In the genomic region with DNA sequence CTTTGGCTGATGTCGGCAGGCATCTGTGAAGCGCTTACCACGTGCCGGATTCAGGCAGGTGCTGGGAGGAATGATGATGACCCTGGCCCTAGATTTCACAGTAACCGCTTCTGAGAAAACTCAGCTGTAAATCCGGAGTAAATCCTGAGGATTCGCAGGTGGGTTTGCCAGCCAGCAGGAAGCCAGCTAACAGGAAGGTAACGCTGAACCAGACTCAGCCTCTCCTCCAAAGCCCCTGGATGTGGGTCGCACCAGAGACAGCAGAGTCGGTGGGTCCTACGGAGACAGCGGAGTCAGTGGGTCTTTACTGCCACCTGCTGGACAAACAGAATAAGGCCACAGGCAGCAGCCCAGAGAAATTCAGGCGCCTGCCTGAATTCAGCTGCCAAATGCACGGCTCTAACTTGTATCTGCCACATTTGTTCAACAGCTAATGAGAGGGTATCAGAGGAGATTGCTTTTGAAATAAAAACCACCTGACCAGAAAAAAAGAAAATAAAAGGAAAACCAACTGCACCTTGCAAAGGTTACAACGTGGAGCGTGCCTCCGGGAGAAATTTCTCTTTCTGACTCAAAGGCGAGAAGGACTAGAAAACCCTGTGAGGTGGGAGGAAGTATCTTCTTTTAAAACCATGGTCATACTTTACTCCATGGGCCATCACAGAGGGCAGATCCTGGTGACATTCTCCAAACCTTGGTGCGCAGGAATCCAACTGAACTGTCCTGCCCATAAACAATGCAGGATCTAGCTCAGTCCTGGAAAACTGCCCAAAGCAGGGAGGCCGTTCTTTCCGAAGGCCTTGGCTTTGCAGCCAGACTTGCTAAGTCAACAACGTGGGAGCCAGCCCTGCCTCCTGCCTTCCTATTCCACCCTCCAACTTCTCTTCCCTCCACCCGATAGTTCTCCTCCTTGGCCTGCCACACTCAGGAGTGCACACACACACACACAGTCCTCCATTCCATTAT, we compare ENCODE assay signal across 1 cellular context.
A peak's percentile ranks its signal among the peaks of the same experiment; 100 is the strongest.
TF ChIP-seq lines count a peak whose summit lies in the region.

No MANE protein-coding gene starts in this region.

TF ChIP-seq in HepG2, 621 proteins besides CTCF, POLR2A, EP300 and RAD21 (continued from another document and continues in another):
- TF ChIP-seq NRL (CRISPR knock-in tag; IDR thresholded peaks at IDR 0.05; ENCODE audit: borderline replicate concordance): peak; percentile 75; the same call in 1 of the 2 replicates
- TF ChIP-seq ZNF552 (CRISPR knock-in tag; IDR thresholded peaks at IDR 0.05; ENCODE audit: borderline replicate concordance): no peak
- TF ChIP-seq, protein P1, sequence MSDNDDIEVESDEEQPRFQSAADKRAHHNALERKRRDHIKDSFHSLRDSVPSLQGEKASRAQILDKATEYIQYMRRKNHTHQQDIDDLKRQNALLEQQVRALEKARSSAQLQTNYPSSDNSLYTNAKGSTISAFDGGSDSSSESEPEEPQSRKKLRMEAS (IDR thresholded peaks at IDR 0.05): peak; percentile 88
- TF ChIP-seq SPEN (CRISPR knock-in tag; IDR thresholded peaks at IDR 0.05; ENCODE audit: low read depth): 0 out of 2 replicates have a peak, but pooled peaks have one; percentile 7
- peak; percentile 98 for TF ChIP-seq STAG1 (CRISPR knock-in tag; IDR thresholded peaks at IDR 0.05)
- TF ChIP-seq ZNF816 (CRISPR knock-in tag; IDR thresholded peaks at IDR 0.05; ENCODE audit: borderline replicate concordance): peak; percentile 53; the same call in 1 of the 2 replicates
- no peak for TF ChIP-seq TEF (CRISPR knock-in tag; IDR thresholded peaks at IDR 0.05)
- no peak for TF ChIP-seq FOXA1 (IDR thresholded peaks at IDR 0.05)
- peak; percentile 88 for TF ChIP-seq FOXA1 (CRISPR knock-in tag; IDR thresholded peaks at IDR 0.05)
- no peak for TF ChIP-seq RFX3 (CRISPR knock-in tag; IDR thresholded peaks at IDR 0.05)
- TF ChIP-seq ZNF749 (CRISPR knock-in tag; IDR thresholded peaks at IDR 0.05; ENCODE audit: borderline replicate concordance): no peak
- 0 out of 2 replicates have a peak, but pooled peaks have one; percentile 12 for TF ChIP-seq ZFY (CRISPR knock-in tag; IDR thresholded peaks at IDR 0.05)
- peak; percentile 28; the same call in 1 of the 2 replicates for TF ChIP-seq ZGPAT (CRISPR knock-in tag; IDR thresholded peaks at IDR 0.05)
- no peak for TF ChIP-seq SRSF1 (optimal IDR thresholded peaks at IDR 0.05; ENCODE audit: low read depth, low read length)
- no peak for TF ChIP-seq ZNF773 (CRISPR knock-in tag; IDR thresholded peaks at IDR 0.05; ENCODE audit: borderline replicate concordance)
- peak; percentile 85 for TF ChIP-seq BRCA1 (CRISPR knock-in tag; IDR thresholded peaks at IDR 0.05)
- TF ChIP-seq HNF4A (CRISPR knock-in tag; IDR thresholded peaks at IDR 0.05): 0 out of 2 replicates have a peak, but pooled peaks have one; percentile 23
- 0 out of 2 replicates have a peak, but pooled peaks have one; percentile 22 for TF ChIP-seq ISL2 (CRISPR knock-in tag; IDR thresholded peaks at IDR 0.05)
- TF ChIP-seq HOXA3 (CRISPR knock-in tag; IDR thresholded peaks at IDR 0.05): peak; percentile 50; the same call in 1 of the 2 replicates
- 0 out of 2 replicates have a peak, but pooled peaks have one; percentile 11 for TF ChIP-seq ZBTB38 (CRISPR knock-in tag; IDR thresholded peaks at IDR 0.05)
- TF ChIP-seq GABPB1 (CRISPR knock-in tag; IDR thresholded peaks at IDR 0.05): 0 out of 2 replicates have a peak, but pooled peaks have one; percentile 20
- 0 out of 2 replicates have a peak, but pooled peaks have one; percentile 24 for TF ChIP-seq KAT8 (CRISPR knock-in tag; IDR thresholded peaks at IDR 0.05)
- peak; percentile 71; the same call in 1 of the 2 replicates for TF ChIP-seq NFKB2 (CRISPR knock-in tag; IDR thresholded peaks at IDR 0.05; ENCODE audit: borderline replicate concordance)
- TF ChIP-seq DZIP1 (CRISPR knock-in tag; IDR thresholded peaks at IDR 0.05): no peak
- 0 out of 2 replicates have a peak, but pooled peaks have one; percentile 16 for TF ChIP-seq ZNF205 (CRISPR knock-in tag; IDR thresholded peaks at IDR 0.05)
- TF ChIP-seq ZNF501 (CRISPR knock-in tag; IDR thresholded peaks at IDR 0.05): peak; percentile 86
- no peak for TF ChIP-seq ZNF264 (CRISPR knock-in tag; IDR thresholded peaks at IDR 0.05)
- peak; percentile 56; the same call in 1 of the 2 replicates for TF ChIP-seq ZNF232 (CRISPR knock-in tag; IDR thresholded peaks at IDR 0.05; ENCODE audit: borderline replicate concordance)
- TF ChIP-seq, protein P2, sequence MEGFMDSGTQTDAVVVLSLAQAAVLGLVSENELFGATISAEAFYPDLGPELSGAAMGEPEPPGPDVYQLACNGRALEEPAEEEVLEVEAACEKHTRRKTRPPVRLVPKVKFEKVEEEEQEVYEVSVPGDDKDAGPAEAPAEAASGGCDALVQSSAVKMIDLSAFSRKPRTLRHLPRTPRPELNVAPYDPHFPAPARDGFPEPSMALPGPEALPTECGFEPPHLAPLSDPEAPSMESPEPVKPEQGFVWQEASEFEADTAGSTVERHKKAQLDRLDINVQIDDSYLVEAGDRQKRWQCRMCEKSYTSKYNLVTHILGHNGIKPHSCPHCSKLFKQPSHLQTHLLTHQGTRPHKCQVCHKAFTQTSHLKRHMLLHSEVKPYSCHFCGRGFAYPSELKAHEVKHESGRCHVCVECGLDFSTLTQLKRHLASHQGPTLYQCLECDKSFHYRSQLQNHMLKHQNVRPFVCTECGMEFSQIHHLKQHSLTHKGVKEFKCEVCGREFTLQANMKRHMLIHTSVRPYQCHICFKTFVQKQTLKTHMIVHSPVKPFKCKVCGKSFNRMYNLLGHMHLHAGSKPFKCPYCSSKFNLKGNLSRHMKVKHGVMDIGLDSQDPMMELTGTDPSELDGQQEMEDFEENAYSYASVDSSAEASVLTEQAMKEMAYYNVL (CRISPR knock-in tag; IDR thresholded peaks at IDR 0.05; ENCODE audit: borderline replicate concordance): 0 out of 2 replicates have a peak, but pooled peaks have one; percentile 33
- peak; percentile 18; the same call in 1 of the 2 replicates for TF ChIP-seq ERF (CRISPR knock-in tag; IDR thresholded peaks at IDR 0.05)
- TF ChIP-seq ZFP62 (CRISPR knock-in tag; IDR thresholded peaks at IDR 0.05): no peak
- TF ChIP-seq SP1 (IDR thresholded peaks at IDR 0.05): no peak
- no peak for TF ChIP-seq SP1 (CRISPR knock-in tag; IDR thresholded peaks at IDR 0.05)
- TF ChIP-seq, protein P3, sequence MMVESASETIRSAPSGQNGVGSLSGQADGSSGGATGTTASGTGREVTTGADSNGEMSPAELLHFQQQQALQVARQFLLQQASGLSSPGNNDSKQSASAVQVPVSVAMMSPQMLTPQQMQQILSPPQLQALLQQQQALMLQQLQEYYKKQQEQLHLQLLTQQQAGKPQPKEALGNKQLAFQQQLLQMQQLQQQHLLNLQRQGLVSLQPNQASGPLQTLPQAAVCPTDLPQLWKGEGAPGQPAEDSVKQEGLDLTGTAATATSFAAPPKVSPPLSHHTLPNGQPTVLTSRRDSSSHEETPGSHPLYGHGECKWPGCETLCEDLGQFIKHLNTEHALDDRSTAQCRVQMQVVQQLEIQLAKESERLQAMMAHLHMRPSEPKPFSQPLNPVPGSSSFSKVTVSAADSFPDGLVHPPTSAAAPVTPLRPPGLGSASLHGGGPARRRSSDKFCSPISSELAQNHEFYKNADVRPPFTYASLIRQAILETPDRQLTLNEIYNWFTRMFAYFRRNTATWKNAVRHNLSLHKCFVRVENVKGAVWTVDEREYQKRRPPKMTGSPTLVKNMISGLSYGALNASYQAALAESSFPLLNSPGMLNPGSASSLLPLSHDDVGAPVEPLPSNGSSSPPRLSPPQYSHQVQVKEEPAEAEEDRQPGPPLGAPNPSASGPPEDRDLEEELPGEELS (CRISPR knock-in tag; IDR thresholded peaks at IDR 0.05): 0 out of 2 replicates have a peak, but pooled peaks have one; percentile 31
- peak; percentile 39; the same call in 1 of the 3 replicates for TF ChIP-seq MXI1 (IDR thresholded peaks at IDR 0.05; ENCODE audit: borderline replicate concordance, low read depth, low read length)
- TF ChIP-seq ZNF407 (CRISPR knock-in tag; IDR thresholded peaks at IDR 0.05; ENCODE audit: not compliant biosample characterization): no peak
- no peak for TF ChIP-seq IKZF4 (CRISPR knock-in tag; IDR thresholded peaks at IDR 0.05; ENCODE audit: borderline replicate concordance, low read depth, not compliant biosample characterization)
